In genomic region chr12:104877107-104877705, GRCh38 we compare ENCODE assay signal across 8 cellular contexts.
A peak's percentile ranks its signal among the peaks of the same experiment; 100 is the strongest.
DNase-seq lines count a peak whose midpoint lies in the region; ATAC-seq and TF ChIP-seq lines count a peak whose summit lies in the region.

No MANE protein-coding gene starts in this region.

- no peak overlapping the region for H2BK5ac ChIP-seq in mesenchymal stem cell (ENCODE audit: low read depth, low read length, poor library complexity, severe bottlenecking)

- no peaks in the 10 kb centered on the region for H3F3A ChIP-seq in Loucy (ENCODE audit: low read depth)

- H3K4me3 ChIP-seq in Loucy (ENCODE audit: low read length, poor library complexity, severe bottlenecking), result no peak overlapping the region
- no peak overlapping the region for H3K4me3 ChIP-seq in mesenchymal stem cell (ENCODE audit: insufficient read depth in 1 of 2, low read depth in 1 of 2, low read length in 2 of 2)
- H3K4me3 ChIP-seq in uterus, result no peak overlapping the region

- no peak overlapping the region for H2BK12ac ChIP-seq in mesenchymal stem cell (ENCODE audit: low read length in 2 of 2)

- peak; percentile 91 for TF ChIP-seq CTCF in Loucy (conservative IDR thresholded peaks at IDR 0.05; ENCODE audit: low read length)
- TF ChIP-seq CTCF in uterus (IDR thresholded peaks at IDR 0.05), result peak; percentile 76 to 91 (median 80)

- no peak overlapping the region for H3K4ac ChIP-seq in mesenchymal stem cell (ENCODE audit: low read depth in 1 of 2, low read length in 2 of 2)

- H4K91ac ChIP-seq in mesenchymal stem cell (ENCODE audit: low read length), result no peak overlapping the region

- no peaks in the 10 kb centered on the region for H3K79me1 ChIP-seq in mesenchymal stem cell (replicated peaks; ENCODE audit: low read length, poor library complexity, severe bottlenecking)

- H3K4me2 ChIP-seq in Loucy (ENCODE audit: low read depth, low read length, poor library complexity, severe bottlenecking), result no peak overlapping the region
- H3K4me2 ChIP-seq in mesenchymal stem cell (ENCODE audit: low read length, poor library complexity, severe bottlenecking), result no peak overlapping the region

- H3K23ac ChIP-seq in mesenchymal stem cell (ENCODE audit: low read length in 2 of 2), result no peak overlapping the region

- H3K27ac ChIP-seq in mesenchymal stem cell (ENCODE audit: low read length, poor library complexity, severe bottlenecking) (no peak overlapping the region), uterus (no peak overlapping the region)

- intact Hi-C loops in uterus (cut with DNase I; ENCODE audit: low total_unique reads), result loop anchor here (2.0 kb wide), 1 partner anchor 494 kb away; no protein-coding TSS in a partner anchor

- peaks cover 11% of the 10 kb centered on the region for H3K4me1 ChIP-seq in Loucy (ENCODE audit: insufficient read depth, low read length, poor library complexity, severe bottlenecking)
- H3K4me1 ChIP-seq in mesenchymal stem cell (ENCODE audit: control insufficient read depth, insufficient read depth, low read depth, low read length), result no peaks in the 10 kb centered on the region
- no peaks in the 10 kb centered on the region for H3K4me1 ChIP-seq in uterus

- no peaks in the 10 kb centered on the region for H4K20me1 ChIP-seq in Loucy (ENCODE audit: insufficient read depth, low read length, poor library complexity, severe bottlenecking)

- H2BK120ac ChIP-seq in mesenchymal stem cell (ENCODE audit: low read depth, low read length), result no peak overlapping the region

- no peak overlapping the region for H2AK5ac ChIP-seq in mesenchymal stem cell (ENCODE audit: low read length, severe bottlenecking)

- no peak overlapping the region for H4K8ac ChIP-seq in mesenchymal stem cell (ENCODE audit: low read length)

- ATAC-seq in HG03439 (IDR thresholded peaks at IDR 0.05; ENCODE audit: unreplicated experiment), result no peak
- no peak for ATAC-seq in GM21515 (IDR thresholded peaks at IDR 0.05; ENCODE audit: unreplicated experiment)

- no peak overlapping the region for H3K9ac ChIP-seq in Loucy (ENCODE audit: low read depth, low read length, poor library complexity, severe bottlenecking)
- H3K9ac ChIP-seq in mesenchymal stem cell (ENCODE audit: low read length), result no peak overlapping the region

- no peaks in the 10 kb centered on the region for H3K9me3 ChIP-seq in Loucy (ENCODE audit: insufficient read depth, low read depth, low read length)
- H3K9me3 ChIP-seq in mesenchymal stem cell (ENCODE audit: control insufficient read depth, low read length), result no peaks in the 10 kb centered on the region
- no peaks in the 10 kb centered on the region for H3K9me3 ChIP-seq in uterus

- DNase-seq in EL, result peak; percentile 38
- peak in 3 of 5 donors; percentile 12 to 43 (median 13) for DNase-seq in T-helper 1 cell
- DNase-seq in dermis microvascular lymphatic vessel endothelial cell (ENCODE audit: low read depth in 2 of 2), result peak; percentile 38 to 57
- DNase-seq in mesenchymal stem cell, result peak; percentile 53
- peak; percentile 47 to 48 for DNase-seq in uterus

- H3K9me2 ChIP-seq in Loucy (replicated peaks; ENCODE audit: low read depth, low read length), result no peaks in the 10 kb centered on the region

- H3K27me3 ChIP-seq in Loucy (ENCODE audit: insufficient read depth, low read length, poor library complexity, severe bottlenecking), result no peaks in the 10 kb centered on the region
- H3K27me3 ChIP-seq in mesenchymal stem cell (ENCODE audit: control insufficient read depth in 1 of 2, insufficient read depth in 1 of 2, low read length in 2 of 2), result no peaks in the 10 kb centered on the region
- no peaks in the 10 kb centered on the region for H3K27me3 ChIP-seq in uterus

- H2AFZ ChIP-seq in Loucy (ENCODE audit: low read length) (no peak overlapping the region), mesenchymal stem cell (ENCODE audit: low read depth, low read length) (no peak overlapping the region)

- H2BK15ac ChIP-seq in mesenchymal stem cell (ENCODE audit: low read depth, poor library complexity, severe bottlenecking), result no peak overlapping the region

- no peak for TF ChIP-seq POLR2A in uterus (IDR thresholded peaks at IDR 0.05)

- no peaks in the 10 kb centered on the region for H3K79me2 ChIP-seq in Loucy (ENCODE audit: insufficient read depth, low read length)

- no peak overlapping the region for H3K14ac ChIP-seq in mesenchymal stem cell (ENCODE audit: low read length in 2 of 2)

- WGBS in mesenchymal stem cell, result no CpG with 5 or more reads among the region's 3 CpGs

- H3K36me3 ChIP-seq in Loucy (ENCODE audit: insufficient read depth, low read length), result no peaks in the 10 kb centered on the region
- H3K36me3 ChIP-seq in mesenchymal stem cell (ENCODE audit: control insufficient read depth in 1 of 2, insufficient read depth in 2 of 2, low read depth in 1 of 2, low read length in 2 of 2), result no peaks in the 10 kb centered on the region
- H3K36me3 ChIP-seq in uterus, result no peaks in the 10 kb centered on the region

- no peak overlapping the region for H3K18ac ChIP-seq in mesenchymal stem cell (ENCODE audit: low read depth in 1 of 2, low read length in 2 of 2)
